In the genomic region with DNA sequence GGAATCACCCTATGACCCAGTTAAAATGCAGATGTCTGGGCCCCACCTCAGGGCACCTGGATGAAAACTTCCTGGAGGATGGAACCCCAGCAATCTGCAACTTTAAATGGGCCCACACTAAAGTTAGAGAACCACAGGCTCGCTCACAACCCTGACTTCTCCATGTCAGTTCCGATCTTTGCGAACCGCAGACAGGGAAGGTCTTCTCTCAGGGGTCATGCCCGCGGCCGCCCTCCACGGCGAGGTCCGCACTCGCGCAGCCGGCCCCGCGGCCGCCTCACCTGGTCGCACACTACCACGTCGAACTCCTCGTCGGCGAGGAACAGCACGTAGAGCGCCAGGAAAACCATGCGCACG, we compare ENCODE assay signal across 8 cellular contexts. TPM values are rescaled to one million over a fixed set of nuclear protein-coding genes. Genes with fewer than 3 reads are reported as not detected.
DNase-seq lines count a peak whose midpoint lies in the region; ATAC-seq lines count a peak whose summit lies in the region.

No MANE protein-coding gene starts in this region.

- no peaks in the 10 kb centered on the region for H3K27me3 ChIP-seq in iPS-15b (ENCODE audit: control insufficient read depth, insufficient read depth, low read length)

- H3K4me3 ChIP-seq in iPS-15b (ENCODE audit: low read depth, low read length), result peak overlapping the region; percentile 92

- H3K9ac ChIP-seq in iPS-15b (ENCODE audit: low read depth, low read length), result peak overlapping the region; percentile 98

- H3K4me1 ChIP-seq in iPS-15b (ENCODE audit: control insufficient read depth, insufficient read depth, low read length), result peaks cover 4% of the 10 kb centered on the region

- intact Hi-C loops in activated naive CD4-positive, alpha-beta T cell treated with anti-CD3 and anti-CD28 coated beads for 36 hours (cut with micrococcal nuclease), result loop anchor here (2.0 to 5.0 kb wide), 3 partner anchors 414 to 1376 kb away; a partner anchor contains a TSS
- intact Hi-C loops in activated CD4-positive, alpha-beta memory T cell treated with anti-CD3 and anti-CD28 coated beads for 36 hours (cut with micrococcal nuclease), result no loop called here

- no peaks in the 10 kb centered on the region for H3K9me3 ChIP-seq in iPS-15b (ENCODE audit: control insufficient read depth, insufficient read depth, low read length)

- DNase-seq in activated naive CD4-positive, alpha-beta T cell treated with anti-CD3 and anti-CD28 coated beads for 36 hours, result no peak
- DNase-seq in activated naive CD4-positive, alpha-beta T cell treated with Interleukin-2 at 50 U/mL for 16 hours, result no peak
- DNase-seq in activated CD4-positive, alpha-beta memory T cell treated with anti-CD3 and anti-CD28 coated beads for 36 hours, result no peak
- DNase-seq in substantia nigra (lab: John Stamatoyannopoulos, UW) (peak in 3 of 49 donors; percentile 44 to 56 (median 50)), UCSD-AML1 (lab: John Stamatoyannopoulos, UW; ENCODE audit: unreplicated experiment) (no peak), DMS 273 treated with DMSO at 0.1 percent for 48 hours (lab: John Stamatoyannopoulos, UW) (no peak)

- H3K27me3 Mint-ChIP-seq in activated naive CD4-positive, alpha-beta T cell treated with anti-CD3 and anti-CD28 coated beads for 36 hours (ENCODE audit: low read depth), result no peaks in the 10 kb centered on the region
- H3K27me3 Mint-ChIP-seq in activated CD4-positive, alpha-beta memory T cell treated with anti-CD3 and anti-CD28 coated beads for 36 hours, result no peaks in the 10 kb centered on the region

- peak overlapping the region; percentile 13 for H3K27ac Mint-ChIP-seq in activated naive CD4-positive, alpha-beta T cell treated with anti-CD3 and anti-CD28 coated beads for 36 hours
- peak overlapping the region; percentile 78 for H3K27ac Mint-ChIP-seq in activated CD4-positive, alpha-beta memory T cell treated with anti-CD3 and anti-CD28 coated beads for 36 hours

- H3K27ac ChIP-seq in substantia nigra (ENCODE audit: low read depth, low read length, poor library complexity, severe bottlenecking), result peak overlapping the region; percentile 91

- CTCF ChIA-PET in activated naive CD4-positive, alpha-beta T cell treated with anti-CD3 and anti-CD28 coated beads for 36 hours (lab: Charles Lee), result interaction anchor here (0.9 to 5.4 kb wide), 4 partner anchors 11 to 37 kb away, joined by 4 to 44 read pairs (median 14); no protein-coding TSS in a partner anchor
- CTCF ChIA-PET in activated CD4-positive, alpha-beta memory T cell treated with anti-CD3 and anti-CD28 coated beads for 36 hours (lab: Charles Lee), result interaction anchor here (0.6 to 3.1 kb wide), 3 partner anchors 11 to 246 kb away, joined by 4 to 32 read pairs (median 16); no protein-coding TSS in a partner anchor

- no peaks in the 10 kb centered on the region for H3K9me3 Mint-ChIP-seq in activated naive CD4-positive, alpha-beta T cell treated with anti-CD3 and anti-CD28 coated beads for 36 hours
- no peaks in the 10 kb centered on the region for H3K9me3 Mint-ChIP-seq in activated CD4-positive, alpha-beta memory T cell treated with anti-CD3 and anti-CD28 coated beads for 36 hours

- H3K36me3 ChIP-seq in iPS-15b (ENCODE audit: control insufficient read depth, insufficient read depth, low read length), result no peaks in the 10 kb centered on the region

- POLR2A ChIA-PET in activated CD4-positive, alpha-beta memory T cell treated with anti-CD3 and anti-CD28 coated beads for 36 hours (lab: Charles Lee), result interaction anchor here (0.9 to 1.9 kb wide), 6 partner anchors 10 to 35 kb away, joined by 3 to 9 read pairs (median 5); no protein-coding TSS in a partner anchor

- H3K4me3 Mint-ChIP-seq in activated naive CD4-positive, alpha-beta T cell treated with anti-CD3 and anti-CD28 coated beads for 36 hours, result peak overlapping the region; percentile 97
- H3K4me3 Mint-ChIP-seq in activated CD4-positive, alpha-beta memory T cell treated with anti-CD3 and anti-CD28 coated beads for 36 hours, result peak overlapping the region; percentile 97

- peaks cover 55% of the 10 kb centered on the region for H3K4me1 Mint-ChIP-seq in activated naive CD4-positive, alpha-beta T cell treated with anti-CD3 and anti-CD28 coated beads for 36 hours (ENCODE audit: low read depth)
- peaks cover 66% of the 10 kb centered on the region for H3K4me1 Mint-ChIP-seq in activated CD4-positive, alpha-beta memory T cell treated with anti-CD3 and anti-CD28 coated beads for 36 hours (ENCODE audit: low read depth)

- peaks cover 30% of the 10 kb centered on the region for H3K36me3 Mint-ChIP-seq in activated naive CD4-positive, alpha-beta T cell treated with anti-CD3 and anti-CD28 coated beads for 36 hours (ENCODE audit: low read depth)
- H3K36me3 Mint-ChIP-seq in activated CD4-positive, alpha-beta memory T cell treated with anti-CD3 and anti-CD28 coated beads for 36 hours, result peaks cover 51% of the 10 kb centered on the region

- ATAC-seq in HG03159 (IDR thresholded peaks at IDR 0.05; ENCODE audit: unreplicated experiment), result no peak

RNA-seq across cellular contexts. Expression of a gene that starts 0.5 kb away (rescaled TPM):
- 10 to 100 TPM; 11.3 to 11.8 TPM for total RNA-seq in activated naive CD4-positive, alpha-beta T cell treated with anti-CD3 and anti-CD28 coated beads for 36 hours
- 10 to 100 TPM; 18.6 to 20.8 TPM for total RNA-seq in activated CD4-positive, alpha-beta memory T cell treated with anti-CD3 and anti-CD28 coated beads for 36 hours

RNA-seq across cellular contexts. Expression of a gene that starts 0.8 kb away (rescaled TPM):
- total RNA-seq in activated naive CD4-positive, alpha-beta T cell treated with anti-CD3 and anti-CD28 coated beads for 36 hours, result 100 to 1,000 TPM; 105 TPM
- total RNA-seq in activated CD4-positive, alpha-beta memory T cell treated with anti-CD3 and anti-CD28 coated beads for 36 hours, result 100 to 1,000 TPM; 161 to 166 TPM
